8 cellular contexts compared by ENCODE assay signal in genomic region chr1:2231667-2232254, GRCh38. TPM values are rescaled to one million over a fixed set of nuclear protein-coding genes. Genes with fewer than 3 reads are reported as not detected.
DNase-seq lines count a peak whose midpoint lies in the region; ATAC-seq and TF ChIP-seq lines count a peak whose summit lies in the region.

No MANE protein-coding gene starts in this region.

- DNase-seq in GM04503 (ENCODE audit: low read depth) (peak; percentile 50), SKM-1 (lab: John Stamatoyannopoulos, UW; ENCODE audit: unreplicated experiment) (peak; percentile 55), adrenal gland (peak; percentile 76 to 93 (median 87)), left ventricle myocardium inferior (peak; percentile 82), pons (ENCODE audit: low spot score) (peak; percentile 75), vagina (ENCODE audit: extremely low spot score in 2 of 2) (peak in 1 of 2 donors; percentile 95)

- WGBS in adrenal gland, 4 donors, result 17 to 24% (median 21%) methylated on average over 18 to 21 of the region's 21 CpGs

- TF ChIP-seq CTCF in adrenal gland (IDR thresholded peaks at IDR 0.05), result no peak
- TF ChIP-seq CTCF in left ventricle myocardium inferior (IDR thresholded peaks at IDR 0.05; ENCODE audit: borderline replicate concordance), result no peak
- TF ChIP-seq CTCF in vagina (IDR thresholded peaks at IDR 0.05), result no peak

- H3K36me3 ChIP-seq in adrenal gland (replicated peaks in 1 of 2) (no peaks in the 10 kb centered on the region), left ventricle myocardium inferior (no peaks in the 10 kb centered on the region), vagina (no peaks in the 10 kb centered on the region)

- H3K27ac ChIP-seq in adrenal gland (peak overlapping the region; percentile 34 to 96 (median 78)), left ventricle myocardium inferior (replicated peaks) (peak overlapping the region; percentile 89), vagina (peak overlapping the region; percentile 96)

- H3K4me1 ChIP-seq in adrenal gland (replicated peaks in 1 of 2), result peaks cover 72 to 76% of the 10 kb centered on the region in 2 donors
- H3K4me1 ChIP-seq in left ventricle myocardium inferior, result peaks cover 83% of the 10 kb centered on the region
- H3K4me1 ChIP-seq in vagina, result peaks cover 77% of the 10 kb centered on the region

- H3K27me3 ChIP-seq in adrenal gland (no peaks in the 10 kb centered on the region), left ventricle myocardium inferior (ENCODE audit: low read depth) (no peaks in the 10 kb centered on the region), vagina (no peaks in the 10 kb centered on the region)

- ATAC-seq in GM21447 (IDR thresholded peaks at IDR 0.05; ENCODE audit: unreplicated experiment) (no peak), GM21723 (IDR thresholded peaks at IDR 0.05; ENCODE audit: unreplicated experiment) (no peak)

- H3K4me3 ChIP-seq in adrenal gland (peak overlapping the region in 2 of 4 donors; percentile 4 to 82), left ventricle myocardium inferior (peak overlapping the region; percentile 78), vagina (peak overlapping the region; percentile 60 to 63)

- intact Hi-C loops in adrenal gland (cut with DNase I), result loop anchor here (5.0 kb wide), 2 partner anchors 81 to 86 kb away; no protein-coding TSS in a partner anchor
- intact Hi-C loops in left ventricle myocardium inferior (cut with micrococcal nuclease), result loop anchor here (10.0 kb wide), 1 partner anchor 63 kb away; no protein-coding TSS in a partner anchor
- intact Hi-C loops in vagina (cut with DNase I), result loop anchor here (5.0 kb wide), 2 partner anchors 34 to 41 kb away; no protein-coding TSS in a partner anchor

- H3K9me3 ChIP-seq in adrenal gland (replicated peaks in 1 of 3), result no peaks in the 10 kb centered on the region
- no peaks in the 10 kb centered on the region for H3K9me3 ChIP-seq in left ventricle myocardium inferior (replicated peaks)
- H3K9me3 ChIP-seq in vagina, result no peaks in the 10 kb centered on the region

- peak; percentile 31 to 33 for TF ChIP-seq POLR2A in adrenal gland (IDR thresholded peaks at IDR 0.05)
- peak in 1 of 2 donors; percentile 35 for TF ChIP-seq POLR2A in vagina (IDR thresholded peaks at IDR 0.05)

RNA-seq across cellular contexts. Expression of gene SKI, which starts 3.6 kb away (rescaled TPM):
- 10 to 100 TPM; 30.6 to 53.6 (median 43.7) TPM for total RNA-seq in adrenal gland
- 10 to 100 TPM in 2 of 3 donors, 1 to 10 TPM in 1; 9.4 to 21.2 (median 10.8) TPM for polyA plus RNA-seq in adrenal gland
- 37.9 TPM for total RNA-seq in left ventricle myocardium inferior
- 53.8 TPM for total RNA-seq in vagina

RNA-seq across cellular contexts. Expression of gene FAAP20, which starts 37.2 kb away (rescaled TPM):
- total RNA-seq in adrenal gland, result 100 to 1,000 TPM in 1 of 8 donors, 10 to 100 TPM in 7; 26.4 to 106 (median 62.0) TPM
- polyA plus RNA-seq in adrenal gland, result 100 to 1,000 TPM in 2 of 3 donors, 1 to 10 TPM in 1; 2.7 to 185 (median 160) TPM
- total RNA-seq in left ventricle myocardium inferior, result 37.0 TPM
- total RNA-seq in vagina, result 92.3 TPM
